ENCODE assay signal across 10 cellular contexts in the genomic region with DNA sequence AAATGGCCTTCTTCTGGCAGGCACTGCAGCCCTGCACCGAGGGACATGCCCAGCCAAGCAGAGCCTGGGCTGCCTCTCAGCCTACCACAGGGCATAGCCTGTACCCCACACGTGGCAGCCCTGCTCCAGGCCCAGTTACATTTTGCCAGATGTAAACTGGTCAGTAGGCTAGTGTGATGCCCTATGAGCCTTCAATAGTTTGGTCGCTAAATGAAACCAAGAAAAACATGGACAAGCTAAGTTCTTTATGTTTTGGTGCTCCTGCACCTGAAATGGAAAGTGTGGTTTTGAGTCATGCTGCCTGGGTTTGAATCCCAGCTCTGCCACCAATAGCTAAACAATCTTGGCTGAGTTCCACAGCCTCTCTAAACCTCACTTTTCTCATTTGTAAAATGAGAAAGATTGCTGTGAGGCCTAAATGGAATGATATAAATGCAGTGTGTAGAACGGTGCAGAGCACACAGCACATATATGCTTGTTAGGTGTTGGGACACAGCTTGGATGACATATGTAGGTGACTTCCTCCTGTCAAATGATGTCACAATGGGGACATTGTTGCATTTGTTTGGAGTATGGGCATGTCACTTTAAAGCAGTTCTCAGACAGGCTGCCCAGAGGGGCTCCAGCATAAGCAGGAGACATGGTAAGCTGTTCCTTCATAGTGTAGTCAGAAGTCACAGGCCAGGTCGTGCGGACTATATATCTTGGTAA. TPM values are rescaled to one million over a fixed set of nuclear protein-coding genes. Genes with fewer than 3 reads are reported as not detected.
A peak's percentile ranks its signal among the peaks of the same experiment; 100 is the strongest.
DNase-seq lines count a peak whose midpoint lies in the region; ATAC-seq and TF ChIP-seq lines count a peak whose summit lies in the region.
"Had no signal": no experiment of that assay in that cellular context is flagged by ENCODE, and none has a peak within 500 bp of the region (broad histone marks: within the 10 kb centered on the region; RNA-seq: fewer than 3 reads in every experiment).

No MANE protein-coding gene starts in this region.

- peak; percentile 21 for DNase-seq in Calu3
- no peak for DNase-seq in psoas muscle
- no peak for DNase-seq in effector memory CD4-positive, alpha-beta T cell
- no peak for DNase-seq in NCI-H2171 (lab: John Stamatoyannopoulos, UW)
- no peak for DNase-seq in activated effector memory CD4-positive, alpha-beta T cell treated with Interleukin-2 at 50 U/mL for 16 hours
- DNase-seq in NCI-H1105 treated with DMSO at 0.1 percent for 48 hours (lab: John Stamatoyannopoulos, UW) = no peak
- DNase-seq: glutamatergic neuron, NCI-H526 had no signal

- H3K4me3 Mint-ChIP-seq in Calu3 (ENCODE audit: low read depth, unreplicated experiment) = no peak overlapping the region

- no peaks in the 10 kb centered on the region for H4K20me1 ChIP-seq in OCI-LY1 (ENCODE audit: insufficient read depth, low read length)

- no peak overlapping the region; the same call in 1 of the 2 replicates for H3K4me2 ChIP-seq in OCI-LY1 (ENCODE audit: low read length)

- peak overlapping the region; percentile 55 for H3K27ac Mint-ChIP-seq in Calu3 (ENCODE audit: unreplicated experiment)

- no peaks in the 10 kb centered on the region for H3K9me2 ChIP-seq in OCI-LY1 (ENCODE audit: low read depth, low read length)

- intact Hi-C loops in Calu3 (cut with micrococcal nuclease; ENCODE audit: unreplicated experiment) = no loop called here
- intact Hi-C loops in psoas muscle (cut with DNase I) = no loop called here

- 57 to 74% (median 62%) methylated on average over 6 of the region's 6 CpGs for WGBS in psoas muscle, 3 donors

- no peaks in the 10 kb centered on the region for H3F3A ChIP-seq in OCI-LY1 (ENCODE audit: insufficient read depth, low read length)

- peaks cover 23% of the 10 kb centered on the region for H3K36me3 Mint-ChIP-seq in Calu3 (ENCODE audit: insufficient read depth, unreplicated experiment)

- TF ChIP-seq CTCF in Calu3 (IDR thresholded peaks at IDR 0.05; ENCODE audit: unreplicated experiment) (peak; percentile 14), OCI-LY1 (IDR thresholded peaks at IDR 0.05; ENCODE audit: low read length) (no peak), psoas muscle (IDR thresholded peaks at IDR 0.05) (no peak)

- H3K36me3 ChIP-seq in OCI-LY1 (ENCODE audit: insufficient read depth, low read length) (peaks cover 34% of the 10 kb centered on the region), psoas muscle (ENCODE audit: insufficient read depth in 1 of 2, low read depth in 1 of 2) (peaks cover 0 to 4% of the 10 kb centered on the region in 2 donors)
- H3K36me3 ChIP-seq in effector memory CD4-positive, alpha-beta T cell (ENCODE audit: control insufficient read depth, insufficient read depth, low read length) = peaks cover 5% of the 10 kb centered on the region

- ATAC-seq in esophagus mucosa = peak; percentile 16
- ATAC-seq in psoas muscle = no peak

- H3K27ac ChIP-seq in OCI-LY1 (ENCODE audit: low read depth, low read length, poor library complexity, severe bottlenecking) (peak overlapping the region; percentile 46), psoas muscle (peak overlapping the region; percentile 94)
- no peak overlapping the region for H3K27ac ChIP-seq in effector memory CD4-positive, alpha-beta T cell (ENCODE audit: insufficient read depth, low read length, poor library complexity, severe bottlenecking)

- H3K9me3 Mint-ChIP-seq in Calu3 (ENCODE audit: low read depth, unreplicated experiment) = no peaks in the 10 kb centered on the region

- H3K4me1 Mint-ChIP-seq in Calu3 (ENCODE audit: low read depth, unreplicated experiment) = peaks cover 18% of the 10 kb centered on the region

- no peaks in the 10 kb centered on the region for H3K27me3 ChIP-seq in OCI-LY1 (ENCODE audit: insufficient read depth, low read length)
- H3K27me3 ChIP-seq in psoas muscle (ENCODE audit: insufficient read depth in 3 of 3, low read length in 2 of 3) = no peaks in the 10 kb centered on the region
- no peaks in the 10 kb centered on the region for H3K27me3 ChIP-seq in effector memory CD4-positive, alpha-beta T cell (replicated peaks; ENCODE audit: control insufficient read depth, insufficient read depth, low read length, poor library complexity, severe bottlenecking)

- BruUV-seq in Calu3 (replicated peaks; lab: Mats Ljungman, UMichigan) = no TSS peak

- no peak overlapping the region for H3K9ac ChIP-seq in OCI-LY1 (ENCODE audit: low read length)

- H3K4me3 ChIP-seq in OCI-LY1 (ENCODE audit: low read depth, low read length, poor library complexity, severe bottlenecking) (no peak overlapping the region), psoas muscle (no peak overlapping the region)
- H3K4me3 ChIP-seq in effector memory CD4-positive, alpha-beta T cell (ENCODE audit: insufficient read depth, low read depth, low read length, poor library complexity, severe bottlenecking) = no peak overlapping the region

- no peaks in the 10 kb centered on the region for H3K9me3 ChIP-seq in OCI-LY1 (ENCODE audit: low read length)
- H3K9me3 ChIP-seq in psoas muscle = no peaks in the 10 kb centered on the region
- no peaks in the 10 kb centered on the region for H3K9me3 ChIP-seq in effector memory CD4-positive, alpha-beta T cell (ENCODE audit: control insufficient read depth, low read length)

- H3K4me1 ChIP-seq in OCI-LY1 (ENCODE audit: insufficient read depth, low read length, severe bottlenecking) = peaks cover 26% of the 10 kb centered on the region
- H3K4me1 ChIP-seq in psoas muscle = peaks cover 50% of the 10 kb centered on the region
- no peaks in the 10 kb centered on the region for H3K4me1 ChIP-seq in effector memory CD4-positive, alpha-beta T cell (ENCODE audit: control insufficient read depth, insufficient read depth, low read length, poor library complexity, severe bottlenecking)

- H3K79me2 ChIP-seq in OCI-LY1 (ENCODE audit: insufficient read depth, low read length) = no peaks in the 10 kb centered on the region

- no peaks in the 10 kb centered on the region for H3K27me3 Mint-ChIP-seq in Calu3 (ENCODE audit: unreplicated experiment)

- CTCF ChIA-PET in Calu3 (lab: Charles Lee) = interaction anchor here (0.6 to 3.1 kb wide), 10 partner anchors 10 to 293 kb away, joined by 3 to 13 read pairs (median 6); no protein-coding TSS in a partner anchor

- no peak overlapping the region for H2AFZ ChIP-seq in OCI-LY1 (ENCODE audit: low read length)

RNA-seq across cellular contexts. Expression of gene ZBTB38, which starts 57.4 kb away (rescaled TPM):
- total RNA-seq in Calu3 (2022) (95.9 and 99.1 TPM in 2 replicates), esophagus mucosa (18.4 TPM), psoas muscle (100 to 1,000 TPM in 1 of 4 donors, 10 to 100 TPM in 3; 56.7 to 212 (median 87.0) TPM)
- 10 to 100 TPM; 24.2 to 61.7 (median 48.7) TPM for polyA plus RNA-seq in psoas muscle
